Comparison of ENCODE assay signal across 1 cellular context in the genomic region with DNA sequence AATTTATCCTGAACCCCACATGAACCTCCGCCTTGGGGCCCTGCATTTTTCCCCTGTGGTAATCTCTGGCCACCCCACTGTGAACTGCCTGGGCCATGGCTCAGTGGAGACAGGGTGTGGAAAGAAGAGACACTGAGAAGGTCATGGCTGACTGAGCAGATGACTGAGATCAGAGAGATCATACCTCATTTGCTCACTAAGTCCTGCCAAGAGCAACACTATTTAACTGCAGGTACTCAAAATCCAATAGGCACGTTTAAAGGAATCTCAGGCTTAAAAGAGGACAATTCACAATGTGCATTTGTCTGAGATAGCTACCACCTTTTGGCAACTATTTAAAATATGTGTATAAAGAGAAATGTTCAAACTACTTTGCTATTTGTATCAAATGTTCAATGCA.
TF ChIP-seq lines count a peak whose summit lies in the region.

No MANE protein-coding gene starts in this region.

TF ChIP-seq in HEK293, 187 proteins besides CTCF, POLR2A, EP300 and RAD21 (continued from another document):
- no peak for TF ChIP-seq SCRT2 (tag by site-specific recombination; IDR thresholded peaks at IDR 0.05)
- no peak for TF ChIP-seq ZNF658 (tag by site-specific recombination; IDR thresholded peaks at IDR 0.05)
- TF ChIP-seq ZNF157 (tag by site-specific recombination; IDR thresholded peaks at IDR 0.05) = no peak
- no peak for TF ChIP-seq ZEB2 (tag by site-specific recombination; IDR thresholded peaks at IDR 0.05)
- TF ChIP-seq, protein P1, sequence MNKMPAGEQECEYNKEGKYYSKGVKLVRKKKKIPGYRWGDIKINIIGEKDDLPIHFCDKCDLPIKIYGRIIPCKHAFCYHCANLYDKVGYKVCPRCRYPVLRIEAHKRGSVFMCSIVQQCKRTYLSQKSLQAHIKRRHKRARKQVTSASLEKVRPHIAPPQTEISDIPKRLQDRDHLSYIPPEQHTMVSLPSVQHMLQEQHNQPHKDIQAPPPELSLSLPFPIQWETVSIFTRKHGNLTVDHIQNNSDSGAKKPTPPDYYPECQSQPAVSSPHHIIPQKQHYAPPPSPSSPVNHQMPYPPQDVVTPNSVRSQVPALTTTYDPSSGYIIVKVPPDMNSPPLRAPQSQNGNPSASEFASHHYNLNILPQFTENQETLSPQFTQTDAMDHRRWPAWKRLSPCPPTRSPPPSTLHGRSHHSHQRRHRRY (tag by site-specific recombination; IDR thresholded peaks at IDR 0.05) = no peak
- TF ChIP-seq ZNF140 (tag by site-specific recombination; IDR thresholded peaks at IDR 0.05) = no peak
- TF ChIP-seq ZNF785 (tag by site-specific recombination; IDR thresholded peaks at IDR 0.05) = no peak
- TF ChIP-seq ZSCAN30 (tag by site-specific recombination; IDR thresholded peaks at IDR 0.05) = peak; percentile 87
- no peak for TF ChIP-seq ZNF544 (tag by site-specific recombination; IDR thresholded peaks at IDR 0.05)
- TF ChIP-seq ZNF184 (tag by site-specific recombination; IDR thresholded peaks at IDR 0.05) = peak; percentile 49; the same call in 1 of the 2 replicates
- TF ChIP-seq ZNF561 (tag by site-specific recombination; IDR thresholded peaks at IDR 0.05; ENCODE audit: borderline replicate concordance) = peak; percentile 95
